Comparison of ENCODE assay signal across 20 cellular contexts in genomic region chr3:26449996-26450395, GRCh38.
DNase-seq lines count a peak whose midpoint lies in the region; ATAC-seq, FAIRE-seq and TF ChIP-seq lines count a peak whose summit lies in the region.
"Had no signal": no experiment of that assay in that cellular context is flagged by ENCODE, and none has a peak within 500 bp of the region (broad histone marks: within the 10 kb centered on the region; RNA-seq: fewer than 3 reads in every experiment).

No MANE protein-coding gene starts in this region.

- ATAC-seq in GM18867 (IDR thresholded peaks at IDR 0.05; ENCODE audit: unreplicated experiment) (peak; percentile 82), GM21390 (IDR thresholded peaks at IDR 0.05; ENCODE audit: unreplicated experiment) (peak; percentile 71), HG03432 (IDR thresholded peaks at IDR 0.05; ENCODE audit: unreplicated experiment) (peak; percentile 82), HG03354 (IDR thresholded peaks at IDR 0.05; ENCODE audit: poor library complexity, severe bottlenecking, unreplicated experiment) (no peak), HG02623 (IDR thresholded peaks at IDR 0.05; ENCODE audit: unreplicated experiment) (no peak)
- ATAC-seq: heart right ventricle, left cardiac atrium, psoas muscle had no signal

- peak; percentile 69 for DNase-seq in OCI-M1 (lab: John Stamatoyannopoulos, UW)
- DNase-seq in H54 (ENCODE audit: insufficient read length, low spot score) = no peak
- no peak for DNase-seq in COLO829 (ENCODE audit: low spot score)
- DNase-seq: activated CD4-positive, alpha-beta T cell treated with anti-CD3 and anti-CD28 coated beads, Interleukin-2, amount 50 U/mL, for 1 hour; activated naive CD4-positive, alpha-beta T cell treated with anti-CD3 and anti-CD28 coated beads for 36 hours; amniotic stem cell; effector CD8-positive, alpha-beta T cell; erythroblast; heart right ventricle; HFFc6; left cardiac atrium; NCI-H1694 treated with DMSO at 0.1 percent for 48 hours; NCI-H2171 treated with DMSO at 0.1 percent for 48 hours; NCI-H524; psoas muscle had no signal

- FAIRE-seq in H54 (lab: Jason Lieb, UNC) = no peak

- no peak for TF ChIP-seq POLR2A in H54 (IDR thresholded peaks at IDR 0.05; ENCODE audit: low read depth, low read length)

Comparison
In these comparisons a context has a peak if more than half of its experiments do, and no peak if none do; other contexts are left out.
1. ATAC-seq: peak in GM18867 (single experiment), GM21390 (single experiment) and HG03432 (single experiment); none in HG03354 (single experiment) and HG02623 (single experiment).